Comparison of ENCODE assay signal across 8 cellular contexts in genomic region chr17:11997147-11997971, GRCh38. TPM values are rescaled to one million over a fixed set of nuclear protein-coding genes. Genes with fewer than 3 reads are reported as not detected.
DNase-seq lines count a peak whose midpoint lies in the region; ATAC-seq, FAIRE-seq and TF ChIP-seq lines count a peak whose summit lies in the region.

Gene ZNF18 (minus strand): TSS chr17:11997475. CDS start chr17:11992829, 4,646 bp downstream.

- H3K4me1 Mint-ChIP-seq in central memory CD8-positive, alpha-beta T cell: peaks cover 9% of the 10 kb centered on the region

- H3K4me3 Mint-ChIP-seq in central memory CD8-positive, alpha-beta T cell: peak within 1 kb of the TSS; percentile 86

- H3K9ac ChIP-seq in kidney (ENCODE audit: low read length in 2 of 2): peak within 1 kb of the TSS; percentile 60 to 77

- H3K36me3 Mint-ChIP-seq in central memory CD8-positive, alpha-beta T cell (ENCODE audit: insufficient read depth): peaks cover 4% of the 10 kb centered on the region

- DNase-seq in AG09309 (ENCODE audit: low read depth): peak; percentile 59
- peak; percentile 94 for DNase-seq in NCI-H345 (lab: John Stamatoyannopoulos, UW)
- peak; percentile 86 to 98 (median 90) for DNase-seq in activated CD4-positive, CD25-positive, alpha-beta regulatory T cell (lab: John Stamatoyannopoulos, UW)
- peak; percentile 90 for DNase-seq in central memory CD8-positive, alpha-beta T cell (ENCODE audit: low spot score in 2 of 2)
- DNase-seq in kidney: peak; percentile 99
- peak; percentile 89 to 95 for DNase-seq in stimulated activated CD4-positive, alpha-beta T cell treated with anti-CD3 and anti-CD28 coated beads, Interleukin-15, amount 100 ng/mL, for 1 hour (ENCODE audit: low read depth in 1 of 2, low spot score in 1 of 2)

- in situ Hi-C loops in GM18951 (cut with MboI; ENCODE audit: low sequenced_read_pairs, unreplicated experiment): no loop called here

- TF ChIP-seq CTCF in AG09309 (IDR thresholded peaks at IDR 0.05; ENCODE audit: control insufficient read depth, insufficient read depth, low read depth, low read length, missing control alignments) (no peak), kidney (IDR thresholded peaks at IDR 0.05; ENCODE audit: borderline replicate concordance, extremely low read depth, insufficient read depth) (no peak)

- H3K4me1 ChIP-seq in kidney (ENCODE audit: control insufficient read depth in 1 of 2, insufficient read depth in 1 of 2, low read depth in 1 of 2, low read length in 2 of 2): peaks cover 0 to 2% of the 10 kb centered on the region in 2 donors

- peaks cover 0 to 1% of the 10 kb centered on the region in 2 donors for H3K36me3 ChIP-seq in kidney (ENCODE audit: control insufficient read depth in 1 of 2, insufficient read depth in 2 of 2, low read length in 2 of 2)

- H3K27ac Mint-ChIP-seq in central memory CD8-positive, alpha-beta T cell (ENCODE audit: low read depth): peak within 1 kb of the TSS; percentile 93

- FAIRE-seq in kidney (lab: Jason Lieb, UNC): no peak

- no peaks in the 10 kb centered on the region for H3K9me3 ChIP-seq in kidney (ENCODE audit: control insufficient read depth in 1 of 2, low read length in 2 of 2)

- no peaks in the 10 kb centered on the region for H3K27me3 Mint-ChIP-seq in central memory CD8-positive, alpha-beta T cell

- ATAC-seq in HG03175 (IDR thresholded peaks at IDR 0.05; ENCODE audit: unreplicated experiment): peak; percentile 94
- peak; percentile 96 for ATAC-seq in central memory CD8-positive, alpha-beta T cell (replicated peaks; ENCODE audit: extremely low read depth, poor library complexity, severe bottlenecking)

- H3K27ac ChIP-seq in kidney (ENCODE audit: low read depth in 2 of 2, low read length in 2 of 2): peak within 1 kb of the TSS; percentile 77

- intact Hi-C loops in kidney (cut with DNase I): no loop called here

- H3K9me3 Mint-ChIP-seq in central memory CD8-positive, alpha-beta T cell: peaks cover 4% of the 10 kb centered on the region

- peak; percentile 99 for TF ChIP-seq POLR2A in GM18951 (IDR thresholded peaks at IDR 0.05; ENCODE audit: extremely low read depth, insufficient read depth, insufficient read length)

- peak within 1 kb of the TSS; percentile 63 for H3K4me3 ChIP-seq in AG09309 (ENCODE audit: control insufficient read depth, low read depth, low read length)
- H3K4me3 ChIP-seq in kidney (ENCODE audit: low read length in 2 of 2): peak within 1 kb of the TSS; percentile 77 to 92

RNA-seq across cellular contexts. Expression of gene ZNF18, which starts in this region (rescaled TPM):
- 8.2 TPM for total RNA-seq in kidney
- polyA plus RNA-seq in kidney (ENCODE audit: insufficient read depth, low read depth, low replicate concordance): 5.1 TPM

Comparison
In these comparisons a context has a peak if more than half of its experiments do, and no peak if none do; other contexts are left out.
1. Peak in every context shown above with its lines: DNase-seq, ATAC-seq, H3K4me3 ChIP-seq and H3K27ac ChIP-seq.